ENCODE assay signal across 8 cellular contexts in the genomic region with DNA sequence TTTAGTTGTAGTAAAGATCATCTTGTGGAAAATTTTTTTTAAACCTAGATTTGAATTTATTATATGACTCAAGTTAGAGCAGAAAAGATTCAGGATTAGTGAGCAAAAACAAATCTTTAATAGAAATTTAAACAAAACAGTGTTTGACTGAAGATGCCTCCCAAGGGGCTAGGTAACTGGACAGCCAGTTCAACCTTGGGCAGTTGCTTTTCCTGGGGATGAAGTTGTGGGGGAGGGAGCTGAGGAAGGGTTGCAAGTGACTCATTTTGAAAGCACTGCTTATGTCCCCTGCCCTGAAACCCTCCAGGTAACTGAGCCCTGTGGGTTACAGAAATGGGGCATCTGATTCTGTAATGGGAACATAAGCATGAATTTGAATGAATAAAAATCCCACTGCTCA. TPM values are rescaled to one million over a fixed set of nuclear protein-coding genes. Genes with fewer than 3 reads are reported as not detected.
DNase-seq lines count a peak whose midpoint lies in the region; ATAC-seq and TF ChIP-seq lines count a peak whose summit lies in the region.

No MANE protein-coding gene starts in this region.

- H3K4ac ChIP-seq in H9 (ENCODE audit: low read depth, low read length) (no peak overlapping the region), neuronal stem cell (ENCODE audit: low read length) (no peak overlapping the region)

- H3K4me3 Mint-ChIP-seq in endothelial cell (ENCODE audit: unreplicated experiment), result no peak overlapping the region
- no peak overlapping the region for H3K4me3 Mint-ChIP-seq in H9

- H3K9me3 ChIP-seq in H9 (ENCODE audit: control insufficient read depth, low read depth, low read length) (no peaks in the 10 kb centered on the region), neuronal stem cell (replicated peaks in 1 of 2; ENCODE audit: control insufficient read depth in 2 of 2, insufficient read depth in 1 of 2, low read depth in 1 of 2, low read length in 2 of 2) (no peaks in the 10 kb centered on the region), tibial artery (no peaks in the 10 kb centered on the region)

- H2BK120ac ChIP-seq in H9 (ENCODE audit: low read depth, low read length, poor library complexity, severe bottlenecking) (no peak overlapping the region), neuronal stem cell (ENCODE audit: low read depth, low read length) (no peak overlapping the region)

- no peak overlapping the region for H4K91ac ChIP-seq in H9 (ENCODE audit: insufficient read length, low read depth, low read length)
- no peak overlapping the region for H4K91ac ChIP-seq in neuronal stem cell (ENCODE audit: low read depth, low read length, poor library complexity)

- H3K79me2 ChIP-seq in H9 (ENCODE audit: insufficient read depth, low read length), result no peaks in the 10 kb centered on the region

- H4K20me1 ChIP-seq in H9 (ENCODE audit: control insufficient read depth, insufficient read depth, insufficient read length), result no peaks in the 10 kb centered on the region

- H2AFZ ChIP-seq in H9 (ENCODE audit: low read length), result no peak overlapping the region
- H2AFZ ChIP-seq in neuronal stem cell (ENCODE audit: low read length), result no peak overlapping the region

- H3K4me1 ChIP-seq in H9 (ENCODE audit: insufficient read depth, low read length), result no peaks in the 10 kb centered on the region
- H3K4me1 ChIP-seq in neuronal stem cell (ENCODE audit: control insufficient read depth in 2 of 2, insufficient read depth in 1 of 2, low read depth in 1 of 2, low read length in 2 of 2), result peaks cover 0 to 2% of the 10 kb centered on the region in 2 donors
- peaks cover 0 to 7% (median 0%) of the 10 kb centered on the region in 4 donors for H3K4me1 ChIP-seq in tibial artery

- H3K14ac ChIP-seq in H9 (ENCODE audit: insufficient read depth, low read length) (no peak overlapping the region), neuronal stem cell (ENCODE audit: low read length) (no peak overlapping the region)

- no peaks in the 10 kb centered on the region for H3K27me3 ChIP-seq in H9 (ENCODE audit: insufficient read depth, low read length)
- H3K27me3 ChIP-seq in neuronal stem cell (ENCODE audit: control insufficient read depth in 3 of 3, insufficient read depth in 3 of 3, low read depth in 1 of 3, low read length in 3 of 3), result no peaks in the 10 kb centered on the region
- no peaks in the 10 kb centered on the region for H3K27me3 ChIP-seq in tibial artery

- no peak for TF ChIP-seq CTCF in endothelial cell (IDR thresholded peaks at IDR 0.05; ENCODE audit: unreplicated experiment)
- no peak for TF ChIP-seq CTCF in H9 (conservative IDR thresholded peaks at IDR 0.05)
- no peak for TF ChIP-seq CTCF in tibial artery (IDR thresholded peaks at IDR 0.05)

- H3K4me2 ChIP-seq in H9 (ENCODE audit: insufficient read depth, insufficient read length, low read length) (no peak overlapping the region), neuronal stem cell (ENCODE audit: insufficient read depth, low read length, poor library complexity, severe bottlenecking) (no peak overlapping the region)

- H2BK5ac ChIP-seq in H9 (ENCODE audit: insufficient read length, low read length) (no peak overlapping the region), neuronal stem cell (ENCODE audit: low read length) (no peak overlapping the region)

- H3K4me1 Mint-ChIP-seq in endothelial cell (ENCODE audit: unreplicated experiment) (peaks cover 32% of the 10 kb centered on the region), H9 (peaks cover 7 to 8% of the 10 kb centered on the region in 2 experiments)

- peaks cover 2% of the 10 kb centered on the region for H3K27me3 Mint-ChIP-seq in endothelial cell (ENCODE audit: unreplicated experiment)
- no peaks in the 10 kb centered on the region; the same call in 1 of the 2 replicates for H3K27me3 Mint-ChIP-seq in H9 (ENCODE audit: low read depth)

- no peak overlapping the region for H2BK20ac ChIP-seq in H9 (ENCODE audit: low read depth, low read length, poor library complexity, severe bottlenecking)

- peak overlapping the region; percentile 83 for H3K27ac Mint-ChIP-seq in endothelial cell (ENCODE audit: unreplicated experiment)
- H3K27ac Mint-ChIP-seq in H9, result no peak overlapping the region

- no peak overlapping the region for H3K56ac ChIP-seq in H9 (ENCODE audit: insufficient read length, low read depth, low read length)

- H3K79me1 ChIP-seq in H9 (ENCODE audit: insufficient read depth, low read depth, low read length, poor library complexity, severe bottlenecking) (no peaks in the 10 kb centered on the region), neuronal stem cell (ENCODE audit: low read depth, low read length) (no peaks in the 10 kb centered on the region)

- ATAC-seq in GM21390 (IDR thresholded peaks at IDR 0.05; ENCODE audit: unreplicated experiment) (peak; percentile 73), HG03575 (IDR thresholded peaks at IDR 0.05; ENCODE audit: extremely low read depth, insufficient number of reproducible peaks, low FRiP score, unreplicated experiment) (peak; percentile 39)

- H3K18ac ChIP-seq in H9 (ENCODE audit: insufficient read length, low read depth, low read length) (no peak overlapping the region), neuronal stem cell (ENCODE audit: low read length) (no peak overlapping the region)

- no peak overlapping the region for H3K9ac ChIP-seq in H9 (ENCODE audit: extremely low read depth, insufficient read length, low read length)
- no peak overlapping the region for H3K9ac ChIP-seq in neuronal stem cell (ENCODE audit: low read depth, low read length, poor library complexity)

- H2BK12ac ChIP-seq in H9 (ENCODE audit: insufficient read length, low read depth, low read length) (no peak overlapping the region), neuronal stem cell (ENCODE audit: low read length) (no peak overlapping the region)

- H2AK5ac ChIP-seq in H9 (ENCODE audit: insufficient read length, low read length) (no peak overlapping the region), neuronal stem cell (ENCODE audit: low read depth, low read length) (no peak overlapping the region)

- no peak overlapping the region for H4K5ac ChIP-seq in H9 (ENCODE audit: insufficient read length, low read depth, low read length)

- H3K36me3 Mint-ChIP-seq in endothelial cell (ENCODE audit: low read depth, unreplicated experiment), result no peaks in the 10 kb centered on the region
- H3K36me3 Mint-ChIP-seq in H9 (ENCODE audit: insufficient read depth in 1 of 3, low read depth in 3 of 3), result no peaks in the 10 kb centered on the region; a peak in 1 of 7 replicates

- H3K36me3 ChIP-seq in neuronal stem cell (replicated peaks in 1 of 2; ENCODE audit: control insufficient read depth in 2 of 2, insufficient read depth in 2 of 2, low read length in 2 of 2) (no peaks in the 10 kb centered on the region), tibial artery (no peaks in the 10 kb centered on the region)

- H3K9me3 Mint-ChIP-seq in endothelial cell (ENCODE audit: unreplicated experiment) (no peaks in the 10 kb centered on the region), H9 (no peaks in the 10 kb centered on the region)

- H3K23ac ChIP-seq in H9 (ENCODE audit: insufficient read length, low read depth, low read length) (no peak overlapping the region), neuronal stem cell (ENCODE audit: low read depth, low read length, poor library complexity) (no peak overlapping the region)

- DNase-seq in ELR (ENCODE audit: low read depth) (peak; percentile 34), endothelial cell (ENCODE audit: low spot score) (no peak), GDM1 (lab: John Stamatoyannopoulos, UW) (no peak), H9 (no peak), neuronal stem cell (ENCODE audit: low spot score) (no peak), tibial artery (no peak)

- H3T11ph ChIP-seq in H9 (ENCODE audit: low read length), result no peak overlapping the region

- H3K23me2 ChIP-seq in H9 (ENCODE audit: insufficient read length, low read depth, low read length, poor library complexity, severe bottlenecking), result no peaks in the 10 kb centered on the region

- H3K4me3 ChIP-seq in neuronal stem cell (ENCODE audit: low read length in 2 of 2), result no peak overlapping the region
- no peak overlapping the region for H3K4me3 ChIP-seq in tibial artery

- H4K8ac ChIP-seq in H9 (replicated peaks; ENCODE audit: insufficient read length, low read depth, low read length) (no peak overlapping the region), neuronal stem cell (ENCODE audit: low read depth, low read length) (no peak overlapping the region)

- H3K27ac ChIP-seq in H9 (ENCODE audit: insufficient read length, low read depth, low read length) (no peak overlapping the region), neuronal stem cell (replicated peaks; ENCODE audit: low read length) (no peak overlapping the region), tibial artery (no peak overlapping the region)

- H2BK15ac ChIP-seq in H9 (ENCODE audit: low read depth, low read length), result no peak overlapping the region
- no peak overlapping the region for H2BK15ac ChIP-seq in neuronal stem cell (ENCODE audit: low read length)

- intact Hi-C loops in tibial artery (cut with DNase I; ENCODE audit: low total_unique reads), result no loop called here

RNA-seq across cellular contexts. Expression of gene CFAP54, which starts 13.1 kb away (rescaled TPM):
- total RNA-seq in endothelial cell (ENCODE audit: unreplicated experiment), result 2.5 TPM
- total RNA-seq in H9 (2021), result 0.24 and 0.33 TPM in 2 replicates
- 1.1 TPM for polyA plus RNA-seq in neuronal stem cell (2013, experiment 1 of 2)
- 0.90 TPM for polyA plus RNA-seq in neuronal stem cell (2013, experiment 2 of 2)
